In genomic region chr9:136678034-136678433, GRCh38 we compare ENCODE assay signal across 30 cellular contexts. TPM values are rescaled to one million over a fixed set of nuclear protein-coding genes. Genes with fewer than 3 reads are reported as not detected.
"Had no signal": no experiment of that assay in that cellular context is flagged by ENCODE, and none has a peak within 500 bp of the region (broad histone marks: within the 10 kb centered on the region; RNA-seq: fewer than 3 reads in every experiment).

No MANE protein-coding gene starts in this region.

- H3K36me3 Mint-ChIP-seq: activated CD4-positive, alpha-beta memory T cell treated with anti-CD3 and anti-CD28 coated beads for 36 hours; activated naive CD8-positive, alpha-beta T cell; T-cell had no signal

- H3K4me1 Mint-ChIP-seq: activated CD4-positive, alpha-beta T cell treated with anti-CD3 and anti-CD28 coated beads, Interleukin-2, amount 10 ng/mL, durations not matched to agents 7 days and 5 days; T-cell had no signal

- H3K4me3 ChIP-seq: cardiac muscle cell, SK-N-MC had no signal

- H3K27ac Mint-ChIP-seq: activated CD4-positive, alpha-beta memory T cell treated with anti-CD3 and anti-CD28 coated beads for 36 hours; activated CD4-positive, alpha-beta T cell treated with anti-CD3 and anti-CD28 coated beads, Interleukin-2, amount 10 ng/mL, durations not matched to agents 7 days and 5 days; activated naive CD4-positive, alpha-beta T cell treated with anti-CD3 and anti-CD28 coated beads for 36 hours; activated naive CD8-positive, alpha-beta T cell; T-cell had no signal

- H3K36me3 ChIP-seq: brain microvascular endothelial cell, cardiac muscle cell had no signal

- DNase-seq: activated CD4-positive, alpha-beta memory T cell treated with anti-CD3 and anti-CD28 coated beads for 36 hours; activated CD4-positive, alpha-beta T cell treated with anti-CD3 and anti-CD28 coated beads, Interleukin-2, amount 10 ng/mL, durations not matched to agents 7 days and 5 days; activated CD4-positive, CD25-positive, alpha-beta regulatory T cell; activated CD8-positive, alpha-beta memory T cell treated with anti-CD3 and anti-CD28 coated beads for 24 hours; activated effector memory CD4-positive, alpha-beta T cell treated with anti-CD3 and anti-CD28 coated beads, Interleukin-2, amount 50 U/mL, for 16 hours; activated naive CD4-positive, alpha-beta T cell treated with anti-CD3 and anti-CD28 coated beads for 36 hours; activated T-cell treated with anti-CD3 and anti-CD28 coated beads, Interleukin-2, amount 50 U/mL, for 4 hours; amygdala; brain microvascular endothelial cell; NCI-H1092 treated with DMSO at 0.1 percent for 48 hours; NCI-H1417 treated with DMSO at 0.1 percent for 48 hours; NCI-H1694; NCI-H2029; NCI-H2107; NCI-H2171 treated with DMSO at 0.1 percent for 48 hours; NCI-H226; NCI-H510A; NCI-H526 treated with DMSO at 0.1 percent for 48 hours; NCI-H82; T-cell; T-helper 2 cell; T1000 had no signal

- ATAC-seq: Right ventricle myocardium inferior, T-cell had no signal

- H3K4me3 Mint-ChIP-seq: activated CD4-positive, alpha-beta memory T cell treated with anti-CD3 and anti-CD28 coated beads for 36 hours; activated CD4-positive, alpha-beta T cell treated with anti-CD3 and anti-CD28 coated beads, Interleukin-2, amount 10 ng/mL, durations not matched to agents 7 days and 5 days; activated naive CD4-positive, alpha-beta T cell treated with anti-CD3 and anti-CD28 coated beads for 36 hours; activated naive CD8-positive, alpha-beta T cell; activated T-cell treated with anti-CD3 and anti-CD28 coated beads, Interleukin-2, amount 50 U/mL, for 4 hours; T-cell had no signal

- H3K27me3 ChIP-seq: brain microvascular endothelial cell, cardiac muscle cell had no signal

- H3K27me3 Mint-ChIP-seq: activated CD4-positive, alpha-beta memory T cell treated with anti-CD3 and anti-CD28 coated beads for 36 hours; activated CD4-positive, alpha-beta T cell treated with anti-CD3 and anti-CD28 coated beads, Interleukin-2, amount 10 ng/mL, durations not matched to agents 7 days and 5 days; activated naive CD8-positive, alpha-beta T cell; T-cell had no signal

- FAIRE-seq: TTC549 had no signal

- H3K9me3 Mint-ChIP-seq: activated CD4-positive, alpha-beta memory T cell treated with anti-CD3 and anti-CD28 coated beads for 36 hours; activated CD4-positive, alpha-beta T cell treated with anti-CD3 and anti-CD28 coated beads, Interleukin-2, amount 10 ng/mL, durations not matched to agents 7 days and 5 days; activated naive CD4-positive, alpha-beta T cell treated with anti-CD3 and anti-CD28 coated beads for 36 hours; activated T-cell treated with anti-CD3 and anti-CD28 coated beads, Interleukin-2, amount 50 U/mL, for 4 hours; T-cell had no signal

- H3K27ac ChIP-seq: brain microvascular endothelial cell, cardiac muscle cell, SK-N-MC had no signal

RNA-seq across cellular contexts. Expression of gene EGFL7, which starts 15.3 kb away (rescaled TPM):
- total RNA-seq: OCI-LY7 had no signal

RNA-seq across cellular contexts. Expression of gene DIPK1B, which starts 34.3 kb away (rescaled TPM):
- total RNA-seq: activated CD4-positive, alpha-beta memory T cell treated with anti-CD3 and anti-CD28 coated beads for 36 hours; activated CD4-positive, alpha-beta T cell treated with anti-CD3 and anti-CD28 coated beads, Interleukin-2, amount 10 ng/mL, durations not matched to agents 7 days and 5 days; MCF 10A; RPMI7951 had no signal
